7 cellular contexts compared by ENCODE assay signal in the genomic region with DNA sequence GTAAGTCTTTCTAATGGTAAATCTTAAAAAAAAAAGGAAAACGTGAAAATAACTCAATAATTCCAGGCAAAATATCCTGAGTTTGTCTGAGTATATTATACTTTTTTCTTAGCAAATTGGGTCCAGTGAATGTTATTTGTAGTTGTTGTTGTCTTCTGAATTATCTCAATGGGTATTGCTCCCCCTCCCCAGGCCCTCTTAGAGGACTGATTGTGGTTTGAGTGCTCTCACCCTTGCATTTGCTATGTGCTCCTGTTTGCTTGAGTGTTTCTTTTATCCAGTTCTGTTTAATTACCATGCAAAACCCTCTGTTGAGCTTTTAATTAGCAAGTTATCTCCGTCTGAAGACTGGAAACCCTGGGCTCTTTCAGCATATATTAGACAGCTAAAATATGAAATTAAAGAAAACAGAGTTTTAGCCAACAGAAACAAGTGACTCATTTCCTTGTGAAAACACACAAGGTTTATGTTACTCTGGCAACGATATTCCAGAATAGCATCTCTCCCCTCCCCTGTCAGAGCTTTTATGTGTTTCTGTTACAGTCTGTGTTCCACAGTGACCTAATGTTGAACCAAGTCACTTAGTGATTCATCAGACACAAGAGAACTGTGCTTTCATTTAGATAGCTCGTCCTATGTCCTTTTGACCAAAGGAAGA.
DNase-seq lines count a peak whose midpoint lies in the region; ATAC-seq and TF ChIP-seq lines count a peak whose summit lies in the region.

No MANE protein-coding gene starts in this region.

- DNase-seq in NCI-H2196 (lab: John Stamatoyannopoulos, UW; ENCODE audit: unreplicated experiment) (peak; percentile 57), MCF 10A (ENCODE audit: unreplicated experiment) (peak; percentile 95), right lobe of liver (no peak), upper lobe of right lung (no peak)

- ATAC-seq in GM18499 (IDR thresholded peaks at IDR 0.05; ENCODE audit: insufficient read depth, unreplicated experiment) (peak; percentile 88), HG02759 (IDR thresholded peaks at IDR 0.05; ENCODE audit: unreplicated experiment) (peak; percentile 86), right lobe of liver (peak; percentile 78 to 96 (median 84)), upper lobe of right lung (peak; percentile 76), GM19328 (IDR thresholded peaks at IDR 0.05; ENCODE audit: unreplicated experiment) (no peak)

- H3K4me1 ChIP-seq in right lobe of liver (no peaks in the 10 kb centered on the region), upper lobe of right lung (peaks cover 13% of the 10 kb centered on the region)

- WGBS in right lobe of liver (ENCODE audit: insufficient coverage, low coverage, low lambda C conversion rate, missing lambda C conversion rate), result 18% methylated on average over 4 of the region's 4 CpGs

- intact Hi-C loops in MCF 10A (cut with micrococcal nuclease), result loop anchor here (5.0 to 10.0 kb wide), 2 partner anchors 171 to 239 kb away; partner anchors contain the start of gene RBMS1
- intact Hi-C loops in right lobe of liver (cut with DNase I), result no loop called here
- intact Hi-C loops in upper lobe of right lung (cut with DNase I), result no loop called here

- no peak overlapping the region for H3K27ac ChIP-seq in right lobe of liver
- peak overlapping the region; percentile 64 for H3K27ac ChIP-seq in upper lobe of right lung

- H3K4me3 Mint-ChIP-seq in MCF 10A (ENCODE audit: unreplicated experiment), result peak overlapping the region; percentile 36

- peak overlapping the region; percentile 6 for H3K27ac Mint-ChIP-seq in MCF 10A (ENCODE audit: low read depth, unreplicated experiment)

- no peaks in the 10 kb centered on the region for H3K36me3 Mint-ChIP-seq in MCF 10A (ENCODE audit: insufficient read depth, unreplicated experiment)

- H3K27me3 ChIP-seq in right lobe of liver (no peaks in the 10 kb centered on the region), upper lobe of right lung (no peaks in the 10 kb centered on the region)

- H3K9me3 ChIP-seq in right lobe of liver (no peaks in the 10 kb centered on the region), upper lobe of right lung (no peaks in the 10 kb centered on the region)

- no peaks in the 10 kb centered on the region for H3K27me3 Mint-ChIP-seq in MCF 10A (ENCODE audit: insufficient read depth, unreplicated experiment)

- H3K36me3 ChIP-seq in right lobe of liver (no peaks in the 10 kb centered on the region), upper lobe of right lung (no peaks in the 10 kb centered on the region)

- H3K4me1 Mint-ChIP-seq in MCF 10A (ENCODE audit: insufficient read depth, unreplicated experiment), result peaks cover 35% of the 10 kb centered on the region

- BruUV-seq in MCF 10A (replicated peaks; lab: Mats Ljungman, UMichigan), result no TSS peak

- TF ChIP-seq CTCF in MCF 10A (IDR thresholded peaks at IDR 0.05; ENCODE audit: unreplicated experiment) (no peak), right lobe of liver (IDR thresholded peaks at IDR 0.05) (no peak), upper lobe of right lung (IDR thresholded peaks at IDR 0.05) (no peak)

- CTCF ChIA-PET in MCF 10A (lab: Yijun Ruan, JAX), result interaction anchor here (0.5 to 1.3 kb wide), 8 partner anchors 15 to 331 kb away, joined by 3 to 4 read pairs (median 4); no protein-coding TSS in a partner anchor

- H3K4me3 ChIP-seq in right lobe of liver (no peak overlapping the region), upper lobe of right lung (no peak overlapping the region)

- POLR2A ChIA-PET in MCF 10A (lab: Yijun Ruan, JAX), result interaction anchor here (0.6 to 2.0 kb wide), 7 partner anchors 10 to 290 kb away, joined by 3 to 12 read pairs (median 3); no protein-coding TSS in a partner anchor

- no peaks in the 10 kb centered on the region for H3K9me3 Mint-ChIP-seq in MCF 10A (ENCODE audit: unreplicated experiment)

- TF ChIP-seq POLR2A in right lobe of liver (IDR thresholded peaks at IDR 0.05), result no peak

Comparison
In these comparisons a context has a peak if more than half of its experiments do, and no peak if none do; other contexts are left out.
1. DNase-seq: peak in NCI-H2196 (single experiment) and MCF 10A (single experiment); none in right lobe of liver (0 of 3) and upper lobe of right lung (single experiment).